ENCODE assay signal across 34 cellular contexts in genomic region chr2:31112544-31112943, GRCh38. TPM values are rescaled to one million over a fixed set of nuclear protein-coding genes. Genes with fewer than 3 reads are reported as not detected.
"Had no signal": no experiment of that assay in that cellular context is flagged by ENCODE, and none has a peak within 500 bp of the region (broad histone marks: within the 10 kb centered on the region; RNA-seq: fewer than 3 reads in every experiment).

No MANE protein-coding gene starts in this region.

- DNase-seq: Karpas-422, Kasumi-1, MG63, MM.1S, MV-4-11, NCI-H1048, NCI-H1092, NCI-H1105, NCI-H1105 treated with DMSO at 0.1 percent for 48 hours, NCI-H1417, NCI-H1417 treated with DMSO at 0.1 percent for 48 hours, NCI-H1436, NCI-H1436 treated with DMSO at 0.1 percent for 48 hours, NCI-H146, NCI-H1694, NCI-H1694 treated with DMSO at 0.1 percent for 48 hours, NCI-H187, NCI-H187 treated with DMSO at 0.1 percent for 48 hours, NCI-H1930, NCI-H2029, NCI-H2029 treated with DMSO at 0.1 percent for 48 hours, NCI-H2081, NCI-H2081 treated with DMSO at 0.1 percent for 48 hours, NCI-H2107, NCI-H2171, NCI-H2171 treated with DMSO at 0.1 percent for 48 hours, NCI-H2227 treated with DMSO at 0.1 percent for 48 hours, NCI-H226, NCI-H345, NCI-H446, NCI-H446 treated with DMSO at 0.1 percent for 48 hours, NCI-H510A, NCI-H510A treated with DMSO at 0.1 percent for 48 hours had no signal

- H3K36me3 ChIP-seq: MG63 had no signal

- H3K9me3 ChIP-seq: MG63 had no signal

- H3K4me3 ChIP-seq: MG63 had no signal

- H3K27me3 ChIP-seq: MG63 had no signal

RNA-seq across cellular contexts. Expression of gene GALNT14, which starts 25.7 kb away (rescaled TPM):
- total RNA-seq: LHCN-M2 had no signal
